23 cellular contexts compared by ENCODE assay signal in genomic region chr2:149346272-149346671, GRCh38. TPM values are rescaled to one million over a fixed set of nuclear protein-coding genes. Genes with fewer than 3 reads are reported as not detected.
"Had no signal": no experiment of that assay in that cellular context is flagged by ENCODE, and none has a peak within 500 bp of the region (broad histone marks: within the 10 kb centered on the region; RNA-seq: fewer than 3 reads in every experiment).

No MANE protein-coding gene starts in this region.

- H3K9me3 ChIP-seq: breast epithelium had no signal

- H3K27ac ChIP-seq: breast epithelium, PC-9 had no signal

- H2AFZ ChIP-seq: PC-9 had no signal

- ATAC-seq: activated CD8-positive, alpha-beta memory T cell treated with anti-CD3 and anti-CD28 coated beads, Interleukin-2, amount 10 ng/mL, durations not matched to agents 7 days and 5 days; T-helper 17 cell; WTC11 had no signal

- H3K27me3 ChIP-seq: breast epithelium had no signal

- H3K36me3 ChIP-seq: breast epithelium had no signal

- H3K4me2 ChIP-seq: PC-9 had no signal

- H3K4me1 ChIP-seq: breast epithelium had no signal

- DNase-seq: activated CD4-positive, alpha-beta T cell treated with anti-CD3 and anti-CD28 coated beads for 48 hours; activated CD4-positive, alpha-beta T cell treated with anti-CD3 and anti-CD28 coated beads, Interleukin-2, amount 50 U/mL, for 4 hours; activated CD4-positive, CD25-positive, alpha-beta regulatory T cell treated with anti-CD3 and anti-CD28 coated beads, Interleukin-2, amount 50 U/mL, for 72 hours; activated CD8-positive, alpha-beta memory T cell treated with anti-CD3 and anti-CD28 coated beads, Interleukin-2, amount 10 ng/mL, durations not matched to agents 7 days and 5 days; activated effector memory CD4-positive, alpha-beta T cell treated with Interleukin-2 at 50 U/mL for 16 hours; activated naive CD4-positive, alpha-beta T cell; activated T-cell treated with anti-CD3 and anti-CD28 coated beads, Interleukin-2, amount 50 U/mL, for 24 hours; aorta; central memory CD4-positive, alpha-beta T cell; KG1; NCI-H1048; NCI-H1930; NCI-H2171; NCI-H2227 treated with DMSO at 0.1 percent for 48 hours; NCI-H510A; NCI-H69; PC-9; SHP77 treated with DMSO at 0.1 percent for 48 hours; T-helper 17 cell; T-helper 9 cell had no signal

- H3K4me3 ChIP-seq: breast epithelium, PC-9 had no signal

RNA-seq across cellular contexts. Expression of gene LYPD6, which starts 15.9 kb away (rescaled TPM):
- total RNA-seq: activated CD8-positive, alpha-beta memory T cell treated with anti-CD3 and anti-CD28 coated beads, Interleukin-2, amount 10 ng/mL, durations not matched to agents 7 days and 5 days; activated T-helper 1 cell treated with anti-CD3 and anti-CD28 coated beads, Interleukin-12 subunit alpha, Interleukin-12 subunit beta, Interleukin-2, Interleukin-4 antibody, amounts not matched to agents 30 ng/mL and 10 ng/mL and 1 ng/mL, durations not matched to agents 14 hours and 24 hours and 36 hours; T-helper 17 cell had no signal
